ENCODE assay signal across 8 cellular contexts in the genomic region with DNA sequence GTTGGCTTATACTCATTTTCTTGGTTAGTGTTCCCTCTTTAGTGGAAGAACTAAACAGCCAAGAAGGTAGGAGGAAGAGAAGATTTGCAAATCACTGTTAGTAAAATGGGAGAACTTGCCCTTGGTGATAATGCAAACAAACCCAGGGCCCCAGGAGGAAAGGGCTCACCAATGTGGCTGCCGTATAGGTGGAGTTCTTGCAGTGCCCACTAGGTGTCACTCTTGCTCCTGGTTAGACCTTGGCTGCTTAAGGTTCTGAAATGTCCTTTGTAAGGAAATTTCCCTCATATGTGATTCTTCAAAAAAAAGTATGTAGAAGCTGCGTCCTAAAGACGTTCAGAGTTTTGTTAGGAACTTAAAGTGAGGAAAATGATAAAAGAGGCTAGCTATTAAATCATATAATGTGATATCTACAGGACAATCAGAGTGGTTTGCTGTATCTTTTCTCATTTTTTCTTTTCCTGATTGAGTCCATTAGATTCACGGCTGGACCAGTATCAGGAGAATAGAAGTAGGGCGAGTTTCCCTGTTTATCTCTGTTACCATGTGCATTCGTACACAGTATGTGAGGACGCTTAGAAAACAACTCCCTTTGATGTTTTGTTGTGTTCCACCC. TPM values are rescaled to one million over a fixed set of nuclear protein-coding genes. Genes with fewer than 3 reads are reported as not detected.
A peak's percentile ranks its signal among the peaks of the same experiment; 100 is the strongest.
DNase-seq lines count a peak whose midpoint lies in the region; ATAC-seq, FAIRE-seq and TF ChIP-seq lines count a peak whose summit lies in the region.

No MANE protein-coding gene starts in this region.

- DNase-seq in GM12891 (ENCODE audit: insufficient read length, low spot score) = peak; percentile 49
- peak; percentile 52 for DNase-seq in NCI-H2029 treated with DMSO at 0.1 percent for 48 hours (lab: John Stamatoyannopoulos, UW)
- peak; percentile 65 for DNase-seq in WERI-Rb-1
- DNase-seq in breast epithelium (ENCODE audit: low spot score in 2 of 2) = peak; percentile 45 to 71
- no peak for DNase-seq in kidney epithelial cell (ENCODE audit: low read depth)
- DNase-seq in stimulated activated CD4-positive, alpha-beta T cell treated with anti-CD3 and anti-CD28 coated beads, Interleukin-2, amount 100 ng/mL, for 48 hours = peak; percentile 66 to 73

- TF ChIP-seq CTCF in 22Rv1 (IDR thresholded peaks at IDR 0.05) (peak; percentile 93), WERI-Rb-1 (IDR thresholded peaks at IDR 0.05; ENCODE audit: low read depth, low read length) (peak; percentile 88), breast epithelium (IDR thresholded peaks at IDR 0.05) (peak; percentile 39 to 74 (median 72)), kidney epithelial cell (IDR thresholded peaks at IDR 0.05; ENCODE audit: insufficient read depth, low read length, poor library complexity, severe bottlenecking) (peak; percentile 93)

- peak; percentile 92 for FAIRE-seq in GM12891 (lab: Jason Lieb, UNC)

- H3K27me3 ChIP-seq in WERI-Rb-1 (ENCODE audit: insufficient read depth, low read depth, severe bottlenecking) (no peaks in the 10 kb centered on the region), breast epithelium (no peaks in the 10 kb centered on the region), kidney epithelial cell (ENCODE audit: control insufficient read depth, insufficient read depth, low read length) (no peaks in the 10 kb centered on the region)

- peak; percentile 80 for ATAC-seq in HG02870 (IDR thresholded peaks at IDR 0.05; ENCODE audit: unreplicated experiment)

- TF ChIP-seq POLR2A in GM12891 (IDR thresholded peaks at IDR 0.05; ENCODE audit: low read depth, low read length) (no peak), breast epithelium (IDR thresholded peaks at IDR 0.05) (no peak)

- no peaks in the 10 kb centered on the region for H3K9me3 ChIP-seq in WERI-Rb-1 (ENCODE audit: severe bottlenecking)
- peaks cover 0 to 2% of the 10 kb centered on the region in 2 donors for H3K9me3 ChIP-seq in breast epithelium

- no peak overlapping the region for H3K4me3 ChIP-seq in WERI-Rb-1 (ENCODE audit: low read depth, low read length)
- H3K4me3 ChIP-seq in breast epithelium = no peak overlapping the region
- H3K4me3 ChIP-seq in kidney epithelial cell (ENCODE audit: low read depth, low read length) = no peak overlapping the region

- H3K27ac ChIP-seq in 22Rv1 (no peak overlapping the region), WERI-Rb-1 (no peak overlapping the region), breast epithelium (no peak overlapping the region)

- peaks cover 23% of the 10 kb centered on the region for H3K36me3 ChIP-seq in WERI-Rb-1
- no peaks in the 10 kb centered on the region for H3K36me3 ChIP-seq in breast epithelium
- no peaks in the 10 kb centered on the region for H3K36me3 ChIP-seq in kidney epithelial cell (ENCODE audit: control insufficient read depth, insufficient read depth, low read length)

- intact Hi-C loops in breast epithelium (cut with DNase I; ENCODE audit: low total_unique reads) = no loop called here

- H3K4me1 ChIP-seq in breast epithelium = no peaks in the 10 kb centered on the region

TF ChIP-seq in GM12891, 5 proteins besides CTCF, POLR2A, EP300 and RAD21:
- TF ChIP-seq TAF1 (IDR thresholded peaks at IDR 0.05; ENCODE audit: low read depth, low read length) = no peak
- TF ChIP-seq PAX5 (IDR thresholded peaks at IDR 0.05; ENCODE audit: insufficient read depth, low read length, severe bottlenecking) = no peak
- no peak for TF ChIP-seq POLR2AphosphoS5 (IDR thresholded peaks at IDR 0.05; ENCODE audit: low read depth, low read length)
- no peak for TF ChIP-seq POU2F2 (IDR thresholded peaks at IDR 0.05; ENCODE audit: low read depth, low read length)
- no peak for TF ChIP-seq SPI1 (IDR thresholded peaks at IDR 0.05; ENCODE audit: low read depth, low read length)

RNA-seq across cellular contexts. Expression of a gene that starts 48.6 kb away (rescaled TPM):
- 29.1 TPM for polyA plus RNA-seq in GM12891 (2012; ENCODE audit: low read depth, missing spikeins)
- total RNA-seq in breast epithelium (10 to 100 TPM in 2 of 3 donors, 1 to 10 TPM in 1; 9.9 to 15.4 (median 10.4) TPM), kidney epithelial cell (8.9 and 9.7 TPM in 2 replicates)
